Comparison of ENCODE assay signal across 8 cellular contexts in the genomic region with DNA sequence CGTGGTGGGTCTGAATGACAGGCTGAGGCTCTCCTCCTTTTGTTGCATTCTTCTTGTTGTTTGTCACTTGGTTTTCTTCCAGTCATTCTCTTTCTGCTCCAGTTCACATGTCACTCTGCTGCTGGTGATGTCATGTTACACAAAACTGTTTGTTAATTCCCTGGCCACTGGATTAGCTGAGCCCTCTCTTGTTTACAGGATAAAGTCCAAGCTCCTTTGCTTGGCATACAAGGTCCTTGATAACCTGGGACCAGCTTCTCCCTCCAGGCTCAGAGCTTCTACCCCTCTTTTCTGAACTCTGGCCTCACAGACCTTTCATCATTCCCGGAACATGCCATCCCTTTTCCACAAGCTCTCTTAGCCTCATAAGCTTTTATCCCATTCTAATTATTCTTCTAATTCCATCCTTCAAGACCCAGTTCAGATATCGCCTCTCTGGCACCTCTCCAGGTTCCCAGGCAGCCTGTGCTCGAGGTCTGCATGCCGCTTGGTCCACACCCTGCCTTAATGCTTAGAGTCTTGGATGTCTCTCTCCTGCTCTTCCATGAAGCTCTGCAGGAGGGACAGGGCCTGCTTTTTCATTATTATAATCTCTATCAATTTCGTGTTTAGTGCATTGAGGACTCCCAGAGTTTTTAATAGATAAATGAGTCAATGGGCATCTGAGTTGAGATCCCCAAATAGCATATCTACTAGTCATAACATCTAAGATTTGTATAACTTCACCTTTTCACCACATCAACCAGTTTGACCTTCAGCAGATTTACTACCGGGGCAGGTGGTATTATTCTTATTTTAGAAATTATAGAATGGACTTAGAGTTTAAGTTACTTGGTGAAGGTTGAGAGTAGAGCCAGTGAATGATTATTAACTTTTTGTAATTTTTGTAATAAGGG.
DNase-seq lines count a peak whose midpoint lies in the region; ATAC-seq, FAIRE-seq and TF ChIP-seq lines count a peak whose summit lies in the region.

No MANE protein-coding gene starts in this region.

- H3K4me3 ChIP-seq in A673 (ENCODE audit: low read depth, low read length, poor library complexity, severe bottlenecking) (no peak overlapping the region), HCT116 (replicated peaks in 1 of 2; ENCODE audit: low read depth in 1 of 2, low read length in 2 of 2) (no peak overlapping the region), GM12878 (no peak overlapping the region), liver (ENCODE audit: low read depth in 1 of 3, low read length in 3 of 3) (no peak overlapping the region), tibial nerve (no peak overlapping the region)

- H3K4me2 ChIP-seq in HCT116 (ENCODE audit: low read length), result peak overlapping the region; percentile 18; the same call in 1 of the 2 replicates
- no peak overlapping the region for H3K4me2 ChIP-seq in GM12878 (ENCODE audit: control insufficient read depth, insufficient read depth)

- 68% methylated on average over 7 of the region's 7 CpGs for WGBS in GM12878 (ENCODE audit: insufficient coverage, insufficient replicate concordance, low lambda C conversion rate, missing lambda C conversion rate)
- WGBS in liver, result 31% methylated on average over 7 of the region's 7 CpGs
- 48 to 50% methylated on average over 7 of the region's 7 CpGs for WGBS in tibial nerve, 2 donors

- in situ Hi-C loops in GM12878 (cut with MboI), result no loop called here

- DNase-seq in A673 (ENCODE audit: low spot score) (peak; percentile 54), HCT116 (ENCODE audit: low read depth, low spot score) (no peak), GM12878 (ENCODE audit: low read depth, low spot score) (no peak), tibial nerve (ENCODE audit: low spot score in 2 of 2) (no peak), SW 1271 (lab: John Stamatoyannopoulos, UW) (no peak), 8988T (no peak)

- no peak for FAIRE-seq in GM12878 (lab: Jason Lieb, UNC)

- CTCF ChIA-PET in A673 (lab: Charles Lee) (no interaction called here), HCT116 (lab: Charles Lee) (interaction anchor here (1.2 kb wide), 1 partner anchor 9 kb away, joined by 4 read pairs; no protein-coding TSS in a partner anchor), GM12878 (lab: Yijun Ruan, JAX) (interaction anchor here (0.7 to 2.4 kb wide), 2 partner anchors 9 to 98 kb away, joined by 3 to 10 read pairs; no protein-coding TSS in a partner anchor)

- H3K27ac ChIP-seq in A673 (ENCODE audit: low read depth, low read length, poor library complexity, severe bottlenecking) (no peak overlapping the region), HCT116 (ENCODE audit: low read depth, low read length) (peak overlapping the region; percentile 2; the same call in 1 of the 2 replicates), GM12878 (ENCODE audit: control insufficient read depth, insufficient read depth) (no peak overlapping the region), liver (ENCODE audit: low read depth in 1 of 2, low read length in 2 of 2) (peak overlapping the region; percentile 79 to 95), tibial nerve (peak overlapping the region in 2 of 4 donors; percentile 5 to 37)

- POLR2A ChIA-PET in A673 (lab: Charles Lee; ENCODE audit: low non-redundant PET), result no interaction called here
- POLR2A ChIA-PET in HCT116 (lab: Charles Lee), result no interaction called here
- POLR2A ChIA-PET in GM12878 (lab: Charles Lee), result interaction anchor here (0.6 to 1.0 kb wide), 5 partner anchors 12 to 407 kb away, joined by 3 to 7 read pairs (median 6); no protein-coding TSS in a partner anchor

- BruUV-seq in A673 (replicated peaks; lab: Mats Ljungman, UMichigan) (no TSS peak), HCT116 (replicated peaks; lab: Mats Ljungman, UMichigan) (no TSS peak), GM12878 (replicated peaks; lab: Mats Ljungman, UMichigan) (no TSS peak)

- H3K9me2 ChIP-seq in HCT116 (ENCODE audit: insufficient read depth), result no peaks in the 10 kb centered on the region

- no peaks in the 10 kb centered on the region; the same call in 1 of the 2 replicates for H3K79me2 ChIP-seq in HCT116 (ENCODE audit: insufficient read depth, low read length)
- peaks cover 64% of the 10 kb centered on the region for H3K79me2 ChIP-seq in GM12878 (ENCODE audit: control insufficient read depth, insufficient read depth, low read length)

- TF ChIP-seq CTCF in A673 (conservative IDR thresholded peaks at IDR 0.05; ENCODE audit: low read depth, low read length) (no peak), HCT116 (IDR thresholded peaks at IDR 0.05 in 2 of 3, conservative IDR thresholded peaks at IDR 0.05 in 1 of 3; ENCODE audit: borderline replicate concordance in 1 of 3, insufficient read depth in 1 of 3, low read depth in 2 of 3, low read length in 2 of 3) (no peak), GM12878 (IDR thresholded peaks at IDR 0.05 in 2 of 3, conservative IDR thresholded peaks at IDR 0.05 in 1 of 3; ENCODE audit: control insufficient read depth in 2 of 3, extremely low read depth in 1 of 3, insufficient read depth in 1 of 3, low read depth in 3 of 3, low read length in 3 of 3) (no peak), liver (IDR thresholded peaks at IDR 0.05; ENCODE audit: low read depth, low read length, missing input control) (no peak), tibial nerve (IDR thresholded peaks at IDR 0.05) (no peak)

- peaks cover 5% of the 10 kb centered on the region for H3K4me1 ChIP-seq in A673 (ENCODE audit: insufficient read depth, low read length, poor library complexity, severe bottlenecking)
- H3K4me1 ChIP-seq in HCT116 (ENCODE audit: control insufficient read depth in 1 of 2, insufficient read depth in 2 of 2, low read length in 2 of 2), result peaks cover 23 to 34% of the 10 kb centered on the region in 2 experiments
- H3K4me1 ChIP-seq in GM12878 (ENCODE audit: control insufficient read depth, insufficient read depth, low read length), result peaks cover 33% of the 10 kb centered on the region
- peaks cover 6 to 24% (median 22%) of the 10 kb centered on the region in 4 donors for H3K4me1 ChIP-seq in liver (ENCODE audit: control insufficient read depth in 4 of 4, insufficient read depth in 4 of 4, low read length in 3 of 4)
- peaks cover 0 to 11% (median 0%) of the 10 kb centered on the region in 4 donors for H3K4me1 ChIP-seq in tibial nerve

- RAD21 ChIA-PET in HCT116 (lab: Charles Lee; ENCODE audit: low non-redundant PET in 1 of 2, low total read pairs in 2 of 2, uncharacterized antibody in 2 of 2, unreplicated experiment in 2 of 2) (no interaction called here), GM12878 (lab: Charles Lee; ENCODE audit: unreplicated experiment) (interaction anchor here (0.8 to 1.0 kb wide), 2 partner anchors 8 to 219 kb away, joined by 3 read pairs; no protein-coding TSS in a partner anchor)

- H4K20me1 ChIP-seq in HCT116 (ENCODE audit: insufficient read depth) (no peaks in the 10 kb centered on the region), GM12878 (ENCODE audit: control insufficient read depth, insufficient read depth) (peaks cover 9% of the 10 kb centered on the region; the same call in 1 of the 2 replicates)

- no peak overlapping the region for H3K9ac ChIP-seq in HCT116 (ENCODE audit: low read length)
- no peak overlapping the region for H3K9ac ChIP-seq in GM12878 (ENCODE audit: control insufficient read depth, insufficient read depth, low read length)
- peak overlapping the region in 1 of 2 donors; percentile 80 for H3K9ac ChIP-seq in liver (ENCODE audit: low read depth in 1 of 2, low read length in 2 of 2)

- peaks cover 3% of the 10 kb centered on the region for H3K9me3 ChIP-seq in A673 (ENCODE audit: low read depth, low read length, poor library complexity, severe bottlenecking)
- H3K9me3 ChIP-seq in HCT116 (ENCODE audit: control insufficient read depth in 1 of 2, insufficient read depth in 1 of 2, low read depth in 1 of 2, low read length in 2 of 2), result no peaks in the 10 kb centered on the region
- H3K9me3 ChIP-seq in GM12878 (replicated peaks; ENCODE audit: control insufficient read depth, insufficient read depth, low read length), result peaks cover 2% of the 10 kb centered on the region; the same call in 2 of the 3 replicates
- no peaks in the 10 kb centered on the region for H3K9me3 ChIP-seq in liver (ENCODE audit: control insufficient read depth in 4 of 4, low read length in 3 of 4)
- H3K9me3 ChIP-seq in tibial nerve, result no peaks in the 10 kb centered on the region

- TF ChIP-seq POLR2A in HCT116 (IDR thresholded peaks at IDR 0.05; ENCODE audit: borderline replicate concordance, extremely low read depth, insufficient read depth, insufficient read length) (no peak), GM12878 (IDR thresholded peaks at IDR 0.05; ENCODE audit: low read depth, low read length) (no peak), tibial nerve (IDR thresholded peaks at IDR 0.05) (no peak)

- ATAC-seq in HCT116, result peak; percentile 49; the same call in 1 of the 2 replicates
- no peak for ATAC-seq in GM12878
- ATAC-seq in HG03108 (IDR thresholded peaks at IDR 0.05; ENCODE audit: unreplicated experiment), result no peak

- intact Hi-C loops in A673 (cut with micrococcal nuclease; ENCODE audit: unreplicated experiment) (no loop called here), HCT116 (cut with micrococcal nuclease) (no loop called here), GM12878 (cut with micrococcal nuclease; ENCODE audit: unreplicated experiment) (no loop called here)

- SMC1A ChIA-PET in GM12878 (lab: Charles Lee; ENCODE audit: uncharacterized antibody, unreplicated experiment), result interaction anchor here (0.7 to 1.8 kb wide), 5 partner anchors 9 to 132 kb away, joined by 3 to 5 read pairs (median 3); no protein-coding TSS in a partner anchor

- peaks cover 3% of the 10 kb centered on the region for H3K36me3 ChIP-seq in A673 (ENCODE audit: insufficient read depth, low read length, poor library complexity, severe bottlenecking)
- H3K36me3 ChIP-seq in HCT116 (ENCODE audit: control insufficient read depth in 1 of 2, insufficient read depth in 2 of 2, low read length in 2 of 2), result no peaks in the 10 kb centered on the region
- peaks cover 20 to 30% of the 10 kb centered on the region in 2 experiments for H3K36me3 ChIP-seq in GM12878 (ENCODE audit: control insufficient read depth in 2 of 2, insufficient read depth in 2 of 2, low read length in 1 of 2)
- H3K36me3 ChIP-seq in liver (ENCODE audit: control insufficient read depth in 4 of 4, insufficient read depth in 3 of 4, low read depth in 1 of 4, low read length in 3 of 4), result peaks cover 0 to 5% (median 2%) of the 10 kb centered on the region in 4 donors
- H3K36me3 ChIP-seq in tibial nerve, result peaks cover 0 to 18% (median 0%) of the 10 kb centered on the region in 3 donors

- no peak overlapping the region for H2AFZ ChIP-seq in HCT116 (ENCODE audit: low read depth, low read length, poor library complexity, severe bottlenecking)
- no peak overlapping the region for H2AFZ ChIP-seq in GM12878 (ENCODE audit: control insufficient read depth, low read depth, low read length)

- H3K27me3 ChIP-seq in A673 (replicated peaks; ENCODE audit: insufficient read depth, low read depth, low read length, poor library complexity), result no peaks in the 10 kb centered on the region
- H3K27me3 ChIP-seq in HCT116 (ENCODE audit: insufficient read depth, low read length), result no peaks in the 10 kb centered on the region
- H3K27me3 ChIP-seq in GM12878 (replicated peaks in 1 of 2; ENCODE audit: control insufficient read depth in 2 of 2, insufficient read depth in 2 of 2, low read length in 1 of 2), result no peaks in the 10 kb centered on the region
- H3K27me3 ChIP-seq in liver (ENCODE audit: control insufficient read depth in 4 of 4, insufficient read depth in 4 of 4, low read length in 3 of 4), result no peaks in the 10 kb centered on the region
- no peaks in the 10 kb centered on the region for H3K27me3 ChIP-seq in tibial nerve

- TF ChIP-seq EP300 in GM12878 (IDR thresholded peaks at IDR 0.05; ENCODE audit: borderline replicate concordance in 1 of 2, control insufficient read depth in 1 of 2, low read depth in 2 of 2, low read length in 2 of 2) (no peak), tibial nerve (IDR thresholded peaks at IDR 0.05) (no peak)

- no peak for TF ChIP-seq RAD21 in HCT116 (IDR thresholded peaks at IDR 0.05; ENCODE audit: low read depth)
- TF ChIP-seq RAD21 in GM12878 (IDR thresholded peaks at IDR 0.05; ENCODE audit: insufficient read depth, low read depth, low read length), result no peak
- peak; percentile 65 to 70 for TF ChIP-seq RAD21 in liver (IDR thresholded peaks at IDR 0.05)

Comparison
In these comparisons a context has a peak if more than half of its experiments do, and no peak if none do; other contexts are left out.
1. H3K27ac ChIP-seq: peak in HCT116 (single experiment) and liver (2 of 2); none in A673 (single experiment) and GM12878 (single experiment).